Comparison of ENCODE assay signal across 1 cellular context in the genomic region with DNA sequence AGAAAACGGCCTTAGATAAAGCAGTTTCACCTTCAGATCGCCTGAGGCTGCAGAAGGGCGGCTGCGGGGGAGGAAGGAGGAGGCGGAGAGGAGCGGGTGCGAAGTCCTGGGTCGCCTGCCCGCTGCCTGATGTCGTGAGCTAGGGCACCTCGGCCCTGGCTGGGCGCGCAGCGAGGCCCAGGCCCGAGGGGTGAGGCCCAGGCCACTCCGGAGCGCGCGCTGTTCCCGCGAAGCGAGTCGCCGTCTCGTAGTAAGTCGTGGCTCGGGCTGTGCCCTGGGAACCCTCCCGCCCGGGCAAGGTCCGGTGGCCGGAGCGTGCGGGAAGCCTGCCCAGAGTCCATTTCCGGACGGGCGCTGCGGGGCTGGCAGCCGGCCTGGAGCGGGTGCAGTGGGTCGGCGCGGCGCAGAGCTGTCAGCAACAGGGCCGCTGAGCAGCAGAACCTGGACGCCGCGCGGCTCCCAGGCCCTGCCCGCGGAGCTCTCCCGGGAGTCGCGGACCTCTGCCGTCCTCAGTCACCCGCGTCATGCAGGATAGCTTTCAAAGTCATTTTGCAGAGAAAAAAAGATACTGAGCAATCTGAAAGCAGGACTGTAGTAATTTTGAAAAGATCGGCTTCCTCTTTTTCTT.
TF ChIP-seq lines count a peak whose summit lies in the region.

No MANE protein-coding gene starts in this region.

TF ChIP-seq in HepG2, 621 proteins besides CTCF, POLR2A, EP300 and RAD21 (continued from another document and continues in another):
- TF ChIP-seq, protein P1, sequence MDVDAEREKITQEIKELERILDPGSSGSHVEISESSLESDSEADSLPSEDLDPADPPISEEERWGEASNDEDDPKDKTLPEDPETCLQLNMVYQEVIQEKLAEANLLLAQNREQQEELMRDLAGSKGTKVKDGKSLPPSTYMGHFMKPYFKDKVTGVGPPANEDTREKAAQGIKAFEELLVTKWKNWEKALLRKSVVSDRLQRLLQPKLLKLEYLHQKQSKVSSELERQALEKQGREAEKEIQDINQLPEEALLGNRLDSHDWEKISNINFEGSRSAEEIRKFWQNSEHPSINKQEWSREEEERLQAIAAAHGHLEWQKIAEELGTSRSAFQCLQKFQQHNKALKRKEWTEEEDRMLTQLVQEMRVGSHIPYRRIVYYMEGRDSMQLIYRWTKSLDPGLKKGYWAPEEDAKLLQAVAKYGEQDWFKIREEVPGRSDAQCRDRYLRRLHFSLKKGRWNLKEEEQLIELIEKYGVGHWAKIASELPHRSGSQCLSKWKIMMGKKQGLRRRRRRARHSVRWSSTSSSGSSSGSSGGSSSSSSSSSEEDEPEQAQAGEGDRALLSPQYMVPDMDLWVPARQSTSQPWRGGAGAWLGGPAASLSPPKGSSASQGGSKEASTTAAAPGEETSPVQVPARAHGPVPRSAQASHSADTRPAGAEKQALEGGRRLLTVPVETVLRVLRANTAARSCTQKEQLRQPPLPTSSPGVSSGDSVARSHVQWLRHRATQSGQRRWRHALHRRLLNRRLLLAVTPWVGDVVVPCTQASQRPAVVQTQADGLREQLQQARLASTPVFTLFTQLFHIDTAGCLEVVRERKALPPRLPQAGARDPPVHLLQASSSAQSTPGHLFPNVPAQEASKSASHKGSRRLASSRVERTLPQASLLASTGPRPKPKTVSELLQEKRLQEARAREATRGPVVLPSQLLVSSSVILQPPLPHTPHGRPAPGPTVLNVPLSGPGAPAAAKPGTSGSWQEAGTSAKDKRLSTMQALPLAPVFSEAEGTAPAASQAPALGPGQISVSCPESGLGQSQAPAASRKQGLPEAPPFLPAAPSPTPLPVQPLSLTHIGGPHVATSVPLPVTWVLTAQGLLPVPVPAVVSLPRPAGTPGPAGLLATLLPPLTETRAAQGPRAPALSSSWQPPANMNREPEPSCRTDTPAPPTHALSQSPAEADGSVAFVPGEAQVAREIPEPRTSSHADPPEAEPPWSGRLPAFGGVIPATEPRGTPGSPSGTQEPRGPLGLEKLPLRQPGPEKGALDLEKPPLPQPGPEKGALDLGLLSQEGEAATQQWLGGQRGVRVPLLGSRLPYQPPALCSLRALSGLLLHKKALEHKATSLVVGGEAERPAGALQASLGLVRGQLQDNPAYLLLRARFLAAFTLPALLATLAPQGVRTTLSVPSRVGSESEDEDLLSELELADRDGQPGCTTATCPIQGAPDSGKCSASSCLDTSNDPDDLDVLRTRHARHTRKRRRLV (CRISPR knock-in tag; IDR thresholded peaks at IDR 0.05): no peak
- TF ChIP-seq IRX3 (CRISPR knock-in tag; IDR thresholded peaks at IDR 0.05; ENCODE audit: borderline replicate concordance, low read depth) (0 out of 2 replicates have a peak, but pooled peaks have one; percentile 76), ZFX (CRISPR knock-in tag; IDR thresholded peaks at IDR 0.05; ENCODE audit: low read depth) (peak; percentile 99), DMAP1 (CRISPR knock-in tag; IDR thresholded peaks at IDR 0.05) (peak; percentile 72), PATZ1 (CRISPR knock-in tag; IDR thresholded peaks at IDR 0.05) (peak; percentile 24; the same call in 1 of the 2 replicates), CBX1 (IDR thresholded peaks at IDR 0.05; ENCODE audit: low read depth) (no peak), NFE2L2 (IDR thresholded peaks at IDR 0.05; ENCODE audit: low read length) (no peak), HNRNPK (IDR thresholded peaks at IDR 0.05; ENCODE audit: low read depth, low read length, poor library complexity, severe bottlenecking) (no peak), ZFYVE20 (CRISPR knock-in tag; IDR thresholded peaks at IDR 0.05; ENCODE audit: borderline replicate concordance, low read depth) (peak; percentile 60; the same call in 1 of the 2 replicates), ZNF207 (IDR thresholded peaks at IDR 0.05; ENCODE audit: borderline replicate concordance) (no peak), XBP1 (CRISPR knock-in tag; IDR thresholded peaks at IDR 0.05) (no peak), PREB (CRISPR knock-in tag; IDR thresholded peaks at IDR 0.05) (no peak), ZNF619 (CRISPR knock-in tag; IDR thresholded peaks at IDR 0.05) (no peak), SMAD1 (CRISPR knock-in tag; IDR thresholded peaks at IDR 0.05; ENCODE audit: borderline replicate concordance, low read depth) (no peak), ZNF747 (CRISPR knock-in tag; IDR thresholded peaks at IDR 0.05; ENCODE audit: borderline replicate concordance) (no peak), JUNB (CRISPR knock-in tag; IDR thresholded peaks at IDR 0.05; ENCODE audit: borderline replicate concordance) (no peak), ZNF720 (CRISPR knock-in tag; IDR thresholded peaks at IDR 0.05) (no peak), ZNF33A (CRISPR knock-in tag; IDR thresholded peaks at IDR 0.05; ENCODE audit: borderline replicate concordance) (no peak), ZNF143 (CRISPR knock-in tag; IDR thresholded peaks at IDR 0.05) (no peak), CHD4 (IDR thresholded peaks at IDR 0.05; ENCODE audit: borderline replicate concordance, low read length) (no peak), NRL (CRISPR knock-in tag; IDR thresholded peaks at IDR 0.05; ENCODE audit: borderline replicate concordance) (peak; percentile 90), ZMAT3 (CRISPR knock-in tag; conservative IDR thresholded peaks at IDR 0.05) (peak; percentile 81; the same call in 1 of the 2 replicates), CENPT (CRISPR knock-in tag; IDR thresholded peaks at IDR 0.05; ENCODE audit: low read depth) (no peak), ERF (CRISPR knock-in tag; IDR thresholded peaks at IDR 0.05) (peak; percentile 70), REPIN1 (CRISPR knock-in tag; IDR thresholded peaks at IDR 0.05; ENCODE audit: borderline replicate concordance, low read depth) (peak; percentile 38; the same call in 1 of the 2 replicates), SETDB1 (CRISPR knock-in tag; IDR thresholded peaks at IDR 0.05; ENCODE audit: borderline replicate concordance) (no peak), ZNF572 (CRISPR knock-in tag; IDR thresholded peaks at IDR 0.05) (peak; percentile 95), ZNF740 (CRISPR knock-in tag; IDR thresholded peaks at IDR 0.05) (no peak), ZMYM3 (CRISPR knock-in tag; IDR thresholded peaks at IDR 0.05) (no peak), SRY (CRISPR knock-in tag; IDR thresholded peaks at IDR 0.05) (peak; percentile 80; the same call in 1 of the 2 replicates), SAP130 (CRISPR knock-in tag; IDR thresholded peaks at IDR 0.05; ENCODE audit: low read depth) (peak; percentile 38; the same call in 1 of the 2 replicates), ZNF598 (CRISPR knock-in tag; IDR thresholded peaks at IDR 0.05; ENCODE audit: borderline replicate concordance) (peak; percentile 55; the same call in 1 of the 2 replicates), NR2F2 (IDR thresholded peaks at IDR 0.05; ENCODE audit: borderline replicate concordance, low read depth) (no peak)
- TF ChIP-seq, protein P2, sequence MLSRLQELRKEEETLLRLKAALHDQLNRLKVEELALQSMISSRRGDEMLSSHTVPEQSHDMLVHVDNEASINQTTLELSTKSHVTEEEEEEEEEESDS (CRISPR knock-in tag; IDR thresholded peaks at IDR 0.05; ENCODE audit: borderline replicate concordance): no peak
- TF ChIP-seq, protein P3, sequence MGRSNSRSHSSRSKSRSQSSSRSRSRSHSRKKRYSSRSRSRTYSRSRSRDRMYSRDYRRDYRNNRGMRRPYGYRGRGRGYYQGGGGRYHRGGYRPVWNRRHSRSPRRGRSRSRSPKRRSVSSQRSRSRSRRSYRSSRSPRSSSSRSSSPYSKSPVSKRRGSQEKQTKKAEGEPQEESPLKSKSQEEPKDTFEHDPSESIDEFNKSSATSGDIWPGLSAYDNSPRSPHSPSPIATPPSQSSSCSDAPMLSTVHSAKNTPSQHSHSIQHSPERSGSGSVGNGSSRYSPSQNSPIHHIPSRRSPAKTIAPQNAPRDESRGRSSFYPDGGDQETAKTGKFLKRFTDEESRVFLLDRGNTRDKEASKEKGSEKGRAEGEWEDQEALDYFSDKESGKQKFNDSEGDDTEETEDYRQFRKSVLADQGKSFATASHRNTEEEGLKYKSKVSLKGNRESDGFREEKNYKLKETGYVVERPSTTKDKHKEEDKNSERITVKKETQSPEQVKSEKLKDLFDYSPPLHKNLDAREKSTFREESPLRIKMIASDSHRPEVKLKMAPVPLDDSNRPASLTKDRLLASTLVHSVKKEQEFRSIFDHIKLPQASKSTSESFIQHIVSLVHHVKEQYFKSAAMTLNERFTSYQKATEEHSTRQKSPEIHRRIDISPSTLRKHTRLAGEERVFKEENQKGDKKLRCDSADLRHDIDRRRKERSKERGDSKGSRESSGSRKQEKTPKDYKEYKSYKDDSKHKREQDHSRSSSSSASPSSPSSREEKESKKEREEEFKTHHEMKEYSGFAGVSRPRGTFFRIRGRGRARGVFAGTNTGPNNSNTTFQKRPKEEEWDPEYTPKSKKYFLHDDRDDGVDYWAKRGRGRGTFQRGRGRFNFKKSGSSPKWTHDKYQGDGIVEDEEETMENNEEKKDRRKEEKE (IDR thresholded peaks at IDR 0.05): no peak
- TF ChIP-seq, protein P4, sequence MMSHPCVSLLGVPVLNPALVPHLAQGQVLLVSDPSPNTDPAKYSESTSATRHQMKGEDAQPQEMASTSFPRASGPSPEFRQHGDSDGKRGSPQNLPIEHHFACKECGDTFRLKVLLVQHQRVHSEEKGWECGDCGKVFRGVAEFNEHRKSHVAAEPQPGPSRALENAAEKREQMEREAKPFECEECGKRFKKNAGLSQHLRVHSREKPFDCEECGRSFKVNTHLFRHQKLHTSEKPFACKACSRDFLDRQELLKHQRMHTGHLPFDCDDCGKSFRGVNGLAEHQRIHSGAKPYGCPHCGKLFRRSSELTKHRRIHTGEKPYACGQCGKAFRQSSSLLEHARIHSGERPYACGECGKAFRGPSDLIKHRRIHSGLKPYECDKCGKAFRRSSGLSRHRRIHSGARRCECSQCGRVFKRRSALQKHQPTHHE (CRISPR knock-in tag; IDR thresholded peaks at IDR 0.05; ENCODE audit: borderline replicate concordance): no peak
- TF ChIP-seq, protein P5, sequence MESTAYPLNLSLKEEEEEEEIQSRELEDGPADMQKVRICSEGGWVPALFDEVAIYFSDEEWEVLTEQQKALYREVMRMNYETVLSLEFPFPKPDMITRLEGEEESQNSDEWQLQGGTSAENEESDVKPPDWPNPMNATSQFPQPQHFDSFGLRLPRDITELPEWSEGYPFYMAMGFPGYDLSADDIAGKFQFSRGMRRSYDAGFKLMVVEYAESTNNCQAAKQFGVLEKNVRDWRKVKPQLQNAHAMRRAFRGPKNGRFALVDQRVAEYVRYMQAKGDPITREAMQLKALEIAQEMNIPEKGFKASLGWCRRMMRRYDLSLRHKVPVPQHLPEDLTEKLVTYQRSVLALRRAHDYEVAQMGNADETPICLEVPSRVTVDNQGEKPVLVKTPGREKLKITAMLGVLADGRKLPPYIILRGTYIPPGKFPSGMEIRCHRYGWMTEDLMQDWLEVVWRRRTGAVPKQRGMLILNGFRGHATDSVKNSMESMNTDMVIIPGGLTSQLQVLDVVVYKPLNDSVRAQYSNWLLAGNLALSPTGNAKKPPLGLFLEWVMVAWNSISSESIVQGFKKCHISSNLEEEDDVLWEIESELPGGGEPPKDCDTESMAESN (CRISPR knock-in tag; conservative IDR thresholded peaks at IDR 0.05): peak; percentile 77; the same call in 1 of the 2 replicates
